In the genomic region with DNA sequence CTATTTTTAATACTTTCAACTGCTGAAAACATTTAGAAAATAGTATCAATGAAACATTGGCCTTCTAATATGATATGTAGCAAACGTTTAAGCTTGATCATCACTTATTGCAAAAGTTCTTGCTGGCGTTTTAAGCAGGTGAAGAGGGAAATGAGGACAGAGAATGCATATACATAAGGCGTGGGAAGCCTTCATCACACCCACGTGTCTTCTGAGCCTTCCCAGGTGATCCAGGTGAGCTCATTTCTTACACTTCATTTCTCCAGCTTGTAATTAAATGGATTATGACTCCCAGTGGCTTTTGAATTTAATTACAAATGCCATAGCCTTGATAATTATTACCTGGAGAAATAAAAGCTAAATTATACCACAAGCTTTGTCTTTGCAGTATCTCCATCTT, we compare ENCODE assay signal across 20 cellular contexts.
"Had no signal": no experiment of that assay in that cellular context is flagged by ENCODE, and none has a peak within 500 bp of the region (broad histone marks: within the 10 kb centered on the region; RNA-seq: fewer than 3 reads in every experiment).

No MANE protein-coding gene starts in this region.

- DNase-seq: naive thymus-derived CD8-positive, alpha-beta T cell; nephron progenitor cell; pancreas; right cardiac atrium; right lobe of liver; sigmoid colon; small intestine; stimulated activated CD4-positive, alpha-beta T cell treated with anti-CD3 and anti-CD28 coated beads, Interleukin-15, amount 100 ng/mL, for 24 hours; stimulated activated CD4-positive, alpha-beta T cell treated with anti-CD3 and anti-CD28 coated beads, Interleukin-2, amount 100 ng/mL, for 24 hours; stimulated activated CD4-positive, alpha-beta T cell treated with anti-CD3 and anti-CD28 coated beads, Interleukin-2, amount 100 ng/mL, for 48 hours; stimulated activated CD4-positive, alpha-beta T cell treated with anti-CD3 and anti-CD28 coated beads, Interleukin-4, amount 100 ng/mL, for 24 hours; stimulated activated naive B cell treated with anti-CD40 and anti-IgM and Interleukin-4, amounts not matched to agents 10 μg/mL and 1 μg/mL and 100 μg/mL, for 72 hours; stimulated activated naive CD4-positive, alpha-beta T cell treated with Interleukin-2 at 50 U/mL for 16 hours; stomach; tibial artery; transverse colon; upper lobe of right lung; uterus had no signal

- ATAC-seq: naive thymus-derived CD8-positive, alpha-beta T cell; natural killer cell treated with Interleukin-12 subunit alpha and Interleukin-12 subunit beta and Interleukin-15 and Interleukin-18, amount 100 ng/mL, for 72 hours; pancreas; right cardiac atrium; right lobe of liver; stimulated activated effector memory CD8-positive, alpha-beta T cell treated with anti-CD3 and anti-CD28 coated beads, Interleukin-12 subunit alpha, Interleukin-12 subunit beta, amount 100 ng/mL, for 72 hours; stimulated activated naive B cell treated with anti-CD40 and anti-IgM and Interleukin-4, amounts not matched to agents 10 μg/mL and 1 μg/mL and 100 μg/mL, for 72 hours; upper lobe of right lung had no signal
